Comparison of ENCODE assay signal across 24 cellular contexts in the genomic region with DNA sequence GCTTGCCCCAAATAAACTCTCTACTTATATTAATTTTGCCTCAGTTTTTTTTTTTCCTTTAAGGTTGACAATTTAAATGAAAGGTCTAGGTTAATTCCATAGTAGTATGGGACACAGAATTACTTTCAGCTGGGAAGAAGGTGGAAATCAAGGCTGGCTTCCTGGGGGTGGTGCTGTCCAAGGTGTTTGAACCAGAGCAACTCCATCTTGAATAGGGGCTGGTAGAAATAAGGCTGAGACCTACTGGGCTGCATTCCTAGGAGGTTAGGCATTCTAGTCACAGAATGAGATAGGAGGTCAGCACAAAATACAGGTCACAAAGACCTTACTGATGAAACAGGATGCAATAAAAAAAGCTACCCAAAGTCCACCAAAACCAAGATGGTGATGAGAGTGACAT.
"Had no signal": no experiment of that assay in that cellular context is flagged by ENCODE, and none has a peak within 500 bp of the region (broad histone marks: within the 10 kb centered on the region; RNA-seq: fewer than 3 reads in every experiment).

No MANE protein-coding gene starts in this region.

- H3K27ac ChIP-seq: brain microvascular endothelial cell, cardiac muscle cell, SJSA1 had no signal

- H3K4me1 ChIP-seq: SJSA1 had no signal

- DNase-seq: activated CD4-positive, alpha-beta T cell treated with anti-CD3 and anti-CD28 coated beads for 48 hours; activated CD4-positive, alpha-beta T cell treated with anti-CD3 and anti-CD28 coated beads, Interleukin-2, amount 50 U/mL, for 4 hours; activated CD4-positive, CD25-positive, alpha-beta regulatory T cell treated with anti-CD3 and anti-CD28 coated beads, Interleukin-2, amount 50 U/mL, for 72 hours; activated CD8-positive, alpha-beta T cell treated with anti-CD3 and anti-CD28 coated beads, Interleukin-2, amount 10 ng/mL, durations not matched to agents 7 days and 5 days; activated effector memory CD4-positive, alpha-beta T cell treated with anti-CD3 and anti-CD28 coated beads, Interleukin-2, amount 50 U/mL, for 16 hours; activated naive CD4-positive, alpha-beta T cell treated with Interleukin-2 at 50 U/mL for 16 hours; activated naive CD8-positive, alpha-beta T cell treated with anti-CD3 and anti-CD28 coated beads, Interleukin-2, amount 50 U/mL, for 24 hours; activated T-cell treated with anti-CD3 and anti-CD28 coated beads, Interleukin-2, amount 50 U/mL, for 4 hours; brain microvascular endothelial cell; cerebellar nuclear complex; KG1; NCI-H1105; NCI-H1436; NCI-H1694 treated with DMSO at 0.1 percent for 48 hours; NCI-H2029 treated with DMSO at 0.1 percent for 48 hours; NCI-H446; NCI-H524; NCI-H774; NK-92 treated with Interleukin-12 subunit alpha and Interleukin-12 subunit beta, amount 100 ng/mL, for 24 hours; PC-3; SHP77; SW 1271 had no signal

- H3K36me3 ChIP-seq: brain microvascular endothelial cell, cardiac muscle cell, SJSA1 had no signal

- H3K27me3 ChIP-seq: brain microvascular endothelial cell, cardiac muscle cell, SJSA1 had no signal

- H3K4me3 ChIP-seq: cardiac muscle cell, SJSA1 had no signal
